In genomic region chr9:125085703-125086477, GRCh38 we compare ENCODE assay signal across 18 cellular contexts.
"Had no signal": no experiment of that assay in that cellular context is flagged by ENCODE, and none has a peak within 500 bp of the region (broad histone marks: within the 10 kb centered on the region; RNA-seq: fewer than 3 reads in every experiment).

No MANE protein-coding gene starts in this region.

- H3K4me3 Mint-ChIP-seq: activated CD4-positive, alpha-beta T cell treated with anti-CD3 and anti-CD28 coated beads, Interleukin-2, amount 10 ng/mL, durations not matched to agents 7 days and 5 days; activated CD8-positive, alpha-beta T cell treated with anti-CD3 and anti-CD28 coated beads, Interleukin-2, amount 10 ng/mL, durations not matched to agents 7 days and 5 days; activated naive CD4-positive, alpha-beta T cell treated with anti-CD3 and anti-CD28 coated beads for 36 hours; activated T-cell treated with anti-CD3 and anti-CD28 coated beads, Interleukin-2, amount 50 U/mL, for 24 hours; naive thymus-derived CD4-positive, alpha-beta T cell had no signal

- H3K27me3 ChIP-seq: brain microvascular endothelial cell, ovary, tibial artery had no signal

- H3K27ac Mint-ChIP-seq: activated CD4-positive, alpha-beta T cell treated with anti-CD3 and anti-CD28 coated beads, Interleukin-2, amount 10 ng/mL, durations not matched to agents 7 days and 5 days; activated CD8-positive, alpha-beta T cell treated with anti-CD3 and anti-CD28 coated beads, Interleukin-2, amount 10 ng/mL, durations not matched to agents 7 days and 5 days; activated naive CD4-positive, alpha-beta T cell treated with anti-CD3 and anti-CD28 coated beads for 36 hours; activated T-cell treated with anti-CD3 and anti-CD28 coated beads, Interleukin-2, amount 50 U/mL, for 24 hours had no signal

- H3K36me3 ChIP-seq: brain microvascular endothelial cell, ovary, tibial artery had no signal

- H3K27ac ChIP-seq: brain microvascular endothelial cell, ovary, tibial artery had no signal

- DNase-seq: activated CD4-positive, alpha-beta T cell treated with anti-CD3 and anti-CD28 coated beads, Interleukin-2, amount 10 ng/mL, durations not matched to agents 7 days and 5 days; activated CD8-positive, alpha-beta T cell treated with anti-CD3 and anti-CD28 coated beads, Interleukin-2, amount 10 ng/mL, durations not matched to agents 7 days and 5 days; activated naive CD4-positive, alpha-beta T cell treated with anti-CD3 and anti-CD28 coated beads for 36 hours; activated T-cell treated with anti-CD3 and anti-CD28 coated beads, Interleukin-2, amount 50 U/mL, for 24 hours; aorta; brain microvascular endothelial cell; cerebellar nuclear complex; cortex of kidney; erythroblast; foreskin melanocyte; glutamatergic neuron; mesenchymal stem cell; naive thymus-derived CD4-positive, alpha-beta T cell; ovary; stimulated activated CD4-positive, alpha-beta T cell treated with anti-CD3 and anti-CD28 coated beads, Interleukin-2, amount 100 ng/mL, for 24 hours; stimulated activated naive CD4-positive, alpha-beta T cell treated with Interleukin-2 at 50 U/mL for 16 hours; tibial artery had no signal

- ATAC-seq: activated CD4-positive, CD25-positive, alpha-beta regulatory T cell treated with anti-CD3 and anti-CD28 coated beads, Interleukin-2, amount 50 U/mL, for 24 hours; activated CD8-positive, alpha-beta T cell treated with anti-CD3 and anti-CD28 coated beads, Interleukin-2, amount 10 ng/mL, durations not matched to agents 7 days and 5 days; naive thymus-derived CD4-positive, alpha-beta T cell had no signal

- H3K9me3 ChIP-seq: ovary, tibial artery had no signal

- H3K27me3 Mint-ChIP-seq: activated CD4-positive, alpha-beta T cell treated with anti-CD3 and anti-CD28 coated beads, Interleukin-2, amount 10 ng/mL, durations not matched to agents 7 days and 5 days; activated T-cell treated with anti-CD3 and anti-CD28 coated beads, Interleukin-2, amount 50 U/mL, for 24 hours; naive thymus-derived CD4-positive, alpha-beta T cell had no signal

- H3K4me3 ChIP-seq: ovary, tibial artery had no signal
